In genomic region chr3:126656376-126657134, GRCh38 we compare ENCODE assay signal across 19 cellular contexts. TPM values are rescaled to one million over a fixed set of nuclear protein-coding genes. Genes with fewer than 3 reads are reported as not detected.
A peak's percentile ranks its signal among the peaks of the same experiment; 100 is the strongest.
DNase-seq lines count a peak whose midpoint lies in the region; ATAC-seq, FAIRE-seq and TF ChIP-seq lines count a peak whose summit lies in the region.
"Had no signal": no experiment of that assay in that cellular context is flagged by ENCODE, and none has a peak within 500 bp of the region (broad histone marks: within the 10 kb centered on the region; RNA-seq: fewer than 3 reads in every experiment).

No MANE protein-coding gene starts in this region.

- POLR2A ChIA-PET in HEK293 (lab: Yijun Ruan, JAX), result no interaction called here
- POLR2A ChIA-PET in T-cell (lab: Charles Lee), result no interaction called here
- POLR2A ChIA-PET in activated CD4-positive, alpha-beta T cell treated with anti-CD3 and anti-CD28 coated beads for 36 hours (lab: Charles Lee), result no interaction called here

- H3K4me3 ChIP-seq in HEK293 (ENCODE audit: low read depth, low read length), result no peak overlapping the region
- no peak overlapping the region for H3K4me3 ChIP-seq in bronchial epithelial cell (ENCODE audit: low read depth, low read length)
- H3K4me3 ChIP-seq in sigmoid colon, result no peak overlapping the region

- no peaks in the 10 kb centered on the region for H3K36me3 Mint-ChIP-seq in activated naive CD8-positive, alpha-beta T cell
- H3K36me3 Mint-ChIP-seq in activated naive CD8-positive, alpha-beta T cell treated with anti-CD3 and anti-CD28 coated beads, Interleukin-2, amount 50 U/mL, for 24 hours (ENCODE audit: low read depth), result no peaks in the 10 kb centered on the region
- no peaks in the 10 kb centered on the region for H3K36me3 Mint-ChIP-seq in T-cell
- H3K36me3 Mint-ChIP-seq in activated CD4-positive, alpha-beta T cell treated with anti-CD3 and anti-CD28 coated beads for 36 hours (ENCODE audit: low read depth), result peaks cover 3% of the 10 kb centered on the region

- H3K4me3 Mint-ChIP-seq in activated naive CD8-positive, alpha-beta T cell, result peak overlapping the region; percentile 9
- H3K4me3 Mint-ChIP-seq in activated naive CD8-positive, alpha-beta T cell treated with anti-CD3 and anti-CD28 coated beads, Interleukin-2, amount 50 U/mL, for 24 hours, result no peak overlapping the region
- no peak overlapping the region for H3K4me3 Mint-ChIP-seq in T-cell
- H3K4me3 Mint-ChIP-seq in activated CD4-positive, alpha-beta T cell treated with anti-CD3 and anti-CD28 coated beads for 36 hours, result no peak overlapping the region
- H3K4me3 Mint-ChIP-seq: HFFc6 had no signal

- H3K4me1 Mint-ChIP-seq in activated naive CD8-positive, alpha-beta T cell (ENCODE audit: low read depth), result peaks cover 6% of the 10 kb centered on the region
- H3K4me1 Mint-ChIP-seq in activated naive CD8-positive, alpha-beta T cell treated with anti-CD3 and anti-CD28 coated beads, Interleukin-2, amount 50 U/mL, for 24 hours, result peaks cover 8% of the 10 kb centered on the region
- H3K4me1 Mint-ChIP-seq in T-cell, result peaks cover 0 to 9% (median 6%) of the 10 kb centered on the region in 3 donors
- H3K4me1 Mint-ChIP-seq in activated CD4-positive, alpha-beta T cell treated with anti-CD3 and anti-CD28 coated beads for 36 hours, result peaks cover 6% of the 10 kb centered on the region

- ATAC-seq in activated naive CD8-positive, alpha-beta T cell treated with anti-CD3 and anti-CD28 coated beads, Interleukin-2, amount 50 U/mL, for 24 hours, result no peak
- ATAC-seq in T-cell (replicated peaks in 1 of 4), result no peak
- no peak for ATAC-seq in activated CD4-positive, alpha-beta T cell treated with anti-CD3 and anti-CD28 coated beads for 36 hours

- no peak for TF ChIP-seq EP300 in sigmoid colon (IDR thresholded peaks at IDR 0.05)

- H3K4me1 ChIP-seq in HEK293 (ENCODE audit: control insufficient read depth, insufficient read depth, low read length), result no peaks in the 10 kb centered on the region
- peaks cover 0 to 15% (median 8%) of the 10 kb centered on the region in 4 donors for H3K4me1 ChIP-seq in sigmoid colon
- H3K4me1 ChIP-seq: Caco-2 had no signal

- H3K9me3 ChIP-seq in HEK293 (ENCODE audit: control insufficient read depth, insufficient read depth, low read depth, low read length) (no peaks in the 10 kb centered on the region), sigmoid colon (peaks cover 0 to 2% (median 0%) of the 10 kb centered on the region in 4 donors)

- TF ChIP-seq POLR2A in sigmoid colon (IDR thresholded peaks at IDR 0.05), result no peak

- H3K27me3 ChIP-seq in bronchial epithelial cell (ENCODE audit: control insufficient read depth, insufficient read depth, low read length) (no peaks in the 10 kb centered on the region), sigmoid colon (peaks cover 0 to 29% (median 4%) of the 10 kb centered on the region in 3 donors)

- no peak overlapping the region for H3K27ac Mint-ChIP-seq in activated naive CD8-positive, alpha-beta T cell
- no peak overlapping the region for H3K27ac Mint-ChIP-seq in activated naive CD8-positive, alpha-beta T cell treated with anti-CD3 and anti-CD28 coated beads, Interleukin-2, amount 50 U/mL, for 24 hours
- no peak overlapping the region for H3K27ac Mint-ChIP-seq in T-cell
- H3K27ac Mint-ChIP-seq in activated CD4-positive, alpha-beta T cell treated with anti-CD3 and anti-CD28 coated beads for 36 hours, result no peak overlapping the region
- H3K27ac Mint-ChIP-seq: H9, HFFc6 had no signal

- peaks cover 1% of the 10 kb centered on the region for H3K27me3 Mint-ChIP-seq in activated naive CD8-positive, alpha-beta T cell
- peaks cover 7% of the 10 kb centered on the region for H3K27me3 Mint-ChIP-seq in activated naive CD8-positive, alpha-beta T cell treated with anti-CD3 and anti-CD28 coated beads, Interleukin-2, amount 50 U/mL, for 24 hours
- peaks cover 8 to 47% of the 10 kb centered on the region in 2 donors for H3K27me3 Mint-ChIP-seq in T-cell
- peaks cover 3% of the 10 kb centered on the region for H3K27me3 Mint-ChIP-seq in activated CD4-positive, alpha-beta T cell treated with anti-CD3 and anti-CD28 coated beads for 36 hours

- CTCF ChIA-PET in HEK293 (lab: Yijun Ruan, JAX), result interaction anchor here (0.6 kb wide), 1 partner anchor 893 kb away, joined by 3 read pairs; no protein-coding TSS in a partner anchor
- CTCF ChIA-PET in T-cell (lab: Charles Lee), result interaction anchor here in 1 of 2 donors (0.9 kb wide), 1 partner anchor 23 kb away, joined by 3 read pairs; no protein-coding TSS in a partner anchor
- CTCF ChIA-PET in activated CD4-positive, alpha-beta T cell treated with anti-CD3 and anti-CD28 coated beads for 36 hours (lab: Charles Lee), result no interaction called here

- FAIRE-seq in bronchial epithelial cell (lab: Jason Lieb, UNC), result peak; percentile 75
- FAIRE-seq: GM12892, GM19239 had no signal

- no peaks in the 10 kb centered on the region for H3K9me3 Mint-ChIP-seq in activated naive CD8-positive, alpha-beta T cell (ENCODE audit: low read depth)
- H3K9me3 Mint-ChIP-seq in activated naive CD8-positive, alpha-beta T cell treated with anti-CD3 and anti-CD28 coated beads, Interleukin-2, amount 50 U/mL, for 24 hours, result no peaks in the 10 kb centered on the region
- H3K9me3 Mint-ChIP-seq in T-cell, result no peaks in the 10 kb centered on the region
- H3K9me3 Mint-ChIP-seq in activated CD4-positive, alpha-beta T cell treated with anti-CD3 and anti-CD28 coated beads for 36 hours (ENCODE audit: low read depth), result no peaks in the 10 kb centered on the region
- H3K9me3 Mint-ChIP-seq: CD8-positive, alpha-beta memory T cell had no signal

- intact Hi-C loops in sigmoid colon (cut with DNase I), result loop anchor here (10.0 kb wide), 1 partner anchor 132 kb away; the partner anchor contains the start of gene CHST13
- intact Hi-C loops in activated CD4-positive, alpha-beta T cell treated with anti-CD3 and anti-CD28 coated beads for 36 hours (cut with DNase I, micrococcal nuclease), result no loop called here

- H3K27ac ChIP-seq in HEK293 (ENCODE audit: extremely low read depth, low read depth, low read length), result no peak overlapping the region
- H3K27ac ChIP-seq in sigmoid colon, result no peak overlapping the region
- H3K27ac ChIP-seq: C4-2B had no signal

- H3K36me3 ChIP-seq in HEK293 (ENCODE audit: control insufficient read depth in 2 of 2, insufficient read depth in 1 of 2, low read length in 2 of 2) (no peaks in the 10 kb centered on the region), bronchial epithelial cell (ENCODE audit: control insufficient read depth, insufficient read depth, low read length) (no peaks in the 10 kb centered on the region), sigmoid colon (no peaks in the 10 kb centered on the region)

- WGBS in sigmoid colon, 2 donors, result 60 to 74% methylated on average over 8 of the region's 8 CpGs

- TF ChIP-seq CTCF in HEK293 (tag by site-specific recombination; IDR thresholded peaks at IDR 0.05), result no peak
- no peak for TF ChIP-seq CTCF in bronchial epithelial cell (IDR thresholded peaks at IDR 0.05; ENCODE audit: insufficient read depth, low read length, severe bottlenecking)
- no peak for TF ChIP-seq CTCF in sigmoid colon (IDR thresholded peaks at IDR 0.05)

- DNase-seq in activated naive CD8-positive, alpha-beta T cell treated with anti-CD3 and anti-CD28 coated beads, Interleukin-2, amount 50 U/mL, for 24 hours, result no peak
- DNase-seq in bronchial epithelial cell (ENCODE audit: low read depth), result no peak
- peak; percentile 30 for DNase-seq in sigmoid colon
- no peak for DNase-seq in T-cell
- no peak for DNase-seq in anterior cingulate cortex (lab: John Stamatoyannopoulos, UW)
- no peak for DNase-seq in activated CD4-positive, alpha-beta T cell treated with anti-CD3 and anti-CD28 coated beads for 36 hours
- DNase-seq: ACHN; Caco-2; CD8-positive, alpha-beta memory T cell; DND-41; GDM1; GOT3; H9; HFFc6 had no signal

TF ChIP-seq in HEK293, 187 proteins besides CTCF, POLR2A, EP300 and RAD21:
- TF ChIP-seq ZNF777 (tag by site-specific recombination; IDR thresholded peaks at IDR 0.05; ENCODE audit: borderline replicate concordance), result no peak
- peak; percentile 53 for TF ChIP-seq ZFHX2 (tag by site-specific recombination; conservative IDR thresholded peaks at IDR 0.05)
- peak; percentile 42; the same call in 1 of the 2 replicates for TF ChIP-seq EGR2 (tag by site-specific recombination; IDR thresholded peaks at IDR 0.05; ENCODE audit: low read depth)

RNA-seq across cellular contexts. Expression of gene TXNRD3, which starts 1.6 kb away (rescaled TPM):
- total RNA-seq in bronchial epithelial cell, result 9.9 and 10.3 TPM in 2 replicates
- 10 to 100 TPM; 13.2 to 21.4 (median 13.8) TPM for total RNA-seq in sigmoid colon
- polyA plus RNA-seq in sigmoid colon, result 1 to 10 TPM; 2.5 to 3.4 (median 3.0) TPM
- 1 to 10 TPM; 2.0 to 4.8 (median 4.0) TPM for total RNA-seq in T-cell
- 1 to 10 TPM; 2.5 to 3.5 TPM for total RNA-seq in activated CD4-positive, alpha-beta T cell treated with anti-CD3 and anti-CD28 coated beads for 36 hours

RNA-seq across cellular contexts. Expression of gene CHCHD6, which starts 47.5 kb away (rescaled TPM):
- total RNA-seq in bronchial epithelial cell, result 25.5 and 36.6 TPM in 2 replicates
- total RNA-seq in sigmoid colon, result 10 to 100 TPM in 3 of 4 donors, 1 to 10 TPM in 1; 8.0 to 20.9 (median 14.1) TPM
- 10 to 100 TPM; 11.8 to 15.5 (median 14.4) TPM for polyA plus RNA-seq in sigmoid colon
- total RNA-seq in T-cell, result 10 to 100 TPM in 2 of 5 donors, 1 to 10 TPM in 3; 8.8 to 12.3 (median 9.7) TPM
- total RNA-seq in activated CD4-positive, alpha-beta T cell treated with anti-CD3 and anti-CD28 coated beads for 36 hours, result 10 to 100 TPM; 17.1 to 17.7 TPM
